12 cellular contexts compared by ENCODE assay signal in genomic region chrX:150324035-150324728, GRCh38. TPM values are rescaled to one million over a fixed set of nuclear protein-coding genes. Genes with fewer than 3 reads are reported as not detected.
DNase-seq lines count a peak whose midpoint lies in the region; TF ChIP-seq lines count a peak whose summit lies in the region.
"Had no signal": no experiment of that assay in that cellular context is flagged by ENCODE, and none has a peak within 500 bp of the region (broad histone marks: within the 10 kb centered on the region; RNA-seq: fewer than 3 reads in every experiment).

No MANE protein-coding gene starts in this region.

- no peak overlapping the region for H3K4me3 ChIP-seq in fibroblast of mammary gland (ENCODE audit: control insufficient read depth, low read depth, low read length)
- H3K4me3 ChIP-seq: tibial nerve had no signal

- TF ChIP-seq CTCF in fibroblast of mammary gland (conservative IDR thresholded peaks at IDR 0.05; ENCODE audit: control insufficient read depth, insufficient read depth, low read depth, low read length): no peak

- in situ Hi-C loops in SK-MEL-5 (cut with HindIII; ENCODE audit: low pct_unique_long_range_greater_than_20kb, low sequenced_read_pairs): no loop called here

- DNase-seq in NCI-H82 (lab: John Stamatoyannopoulos, UW) (peak; percentile 22), NCI-H82 treated with DMSO at 0.1 percent for 48 hours (lab: John Stamatoyannopoulos, UW; ENCODE audit: unreplicated experiment) (no peak), SK-MEL-5 (ENCODE audit: low read depth, low spot score) (peak; percentile 35), fibroblast of mammary gland (ENCODE audit: low read depth) (peak; percentile 87), smooth muscle cell of the brain vasculature (ENCODE audit: low read depth, low spot score) (peak; percentile 67), SKM-1 (lab: John Stamatoyannopoulos, UW; ENCODE audit: unreplicated experiment) (no peak)
- DNase-seq in activated CD4-positive, alpha-beta T cell treated with anti-CD3 and anti-CD28 coated beads, Interleukin-2, amount 50 U/mL, for 1 hour: no peak
- no peak for DNase-seq in stimulated activated CD4-positive, alpha-beta T cell treated with anti-CD3 and anti-CD28 coated beads, Interleukin-1b, Interleukin-23, amount 100 ng/mL, for 48 hours
- DNase-seq: 8988T; cortex of kidney; NK-92 treated with Interleukin-12 subunit alpha and Interleukin-12 subunit beta, amount 100 ng/mL, for 24 hours had no signal

RNA-seq across cellular contexts. Expression of gene MAMLD1, which starts 38.9 kb away (rescaled TPM):
- total RNA-seq in SK-MEL-5 (2014; rRNA removed; shearing (Covaris generic)): 0.08 and 0.16 TPM in 2 replicates
- polyA plus RNA-seq in SK-MEL-5 (2015; cell fraction: cytosol; rRNA removed): 0.83 and 1.3 TPM in 2 replicates
- polyA plus RNA-seq in SK-MEL-5 (2015; cell fraction: nucleus; rRNA removed): 1.6 and 2.5 TPM in 2 replicates

Comparison
In these comparisons a context has a peak if more than half of its experiments do, and no peak if none do; other contexts are left out.
1. DNase-seq: peak in NCI-H82 (single experiment), SK-MEL-5 (single experiment), fibroblast of mammary gland (single experiment) and smooth muscle cell of the brain vasculature (single experiment); none in NCI-H82 treated with DMSO at 0.1 percent for 48 hours (single experiment), activated CD4-positive, alpha-beta T cell treated with anti-CD3 and anti-CD28 coated beads, Interleukin-2, amount 50 U/mL, for 1 hour (single experiment), stimulated activated CD4-positive, alpha-beta T cell treated with anti-CD3 and anti-CD28 coated beads, Interleukin-1b, Interleukin-23, amount 100 ng/mL, for 48 hours (single experiment) and SKM-1 (single experiment).